ENCODE assay signal across 26 cellular contexts in the genomic region with DNA sequence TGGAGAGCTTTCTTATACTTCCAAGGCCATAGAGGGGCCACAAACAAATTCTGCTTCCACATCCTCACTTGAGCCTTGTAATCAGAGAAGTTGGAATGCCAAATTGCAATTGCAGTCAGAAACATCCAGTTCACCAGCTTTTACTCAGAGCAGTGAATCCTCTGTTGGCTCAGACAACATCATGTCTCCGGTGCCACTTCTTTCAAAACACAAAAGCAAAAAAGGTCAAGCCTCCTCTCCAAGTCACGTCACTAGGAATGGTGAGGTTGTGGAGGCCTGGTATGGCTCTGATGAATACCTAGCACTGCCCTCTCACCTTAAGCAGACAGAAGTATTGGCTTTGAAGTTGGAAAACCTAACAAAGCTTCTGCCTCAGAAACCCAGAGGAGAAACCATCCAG.
"Had no signal": no experiment of that assay in that cellular context is flagged by ENCODE, and none has a peak within 500 bp of the region (broad histone marks: within the 10 kb centered on the region; RNA-seq: fewer than 3 reads in every experiment).

No MANE protein-coding gene starts in this region.

- DNase-seq: activated B cell treated with CpG ODN at 0.5 μM for 24 hours; activated CD4-positive, alpha-beta T cell treated with anti-CD3 and anti-CD28 coated beads, Interleukin-2, amount 50 U/mL, for 1 hour; activated CD8-positive, alpha-beta T cell treated with anti-CD3 and anti-CD28 coated beads for 36 hours; activated gamma-delta T cell treated with Interleukin-2 at 50 U/mL for 16 hours; activated naive CD4-positive, alpha-beta T cell treated with anti-CD3 and anti-CD28 coated beads, Interleukin-2, amount 50 U/mL, for 16 hours; activated T-cell treated with anti-CD3 and anti-CD28 coated beads, Interleukin-2, amount 50 U/mL, for 4 hours; amniotic stem cell; central memory CD4-positive, alpha-beta T cell; dermis blood vessel endothelial cell; effector CD8-positive, alpha-beta T cell; esophagus squamous epithelium; foreskin melanocyte; naive B cell; ovary; retina; stimulated activated CD4-positive, alpha-beta T cell treated with anti-CD3 and anti-CD28 coated beads, Interleukin-1b, Interleukin-23, amount 100 ng/mL, for 48 hours; stimulated activated CD4-positive, alpha-beta T cell treated with anti-CD3 and anti-CD28 coated beads, Interleukin-4, amount 100 ng/mL, for 4 hours; stimulated activated CD8-positive, alpha-beta memory T cell treated with anti-CD3 and anti-CD28 coated beads, Interleukin-4, amount 100 ng/mL, for 48 hours; T-helper 1 cell had no signal

- H3K36me3 ChIP-seq: esophagus squamous epithelium, ovary, suprapubic skin, tibial nerve had no signal

- ATAC-seq: activated CD8-positive, alpha-beta T cell treated with anti-CD3 and anti-CD28 coated beads for 36 hours; activated T-cell treated with anti-CD3 and anti-CD28 coated beads, Interleukin-2, amount 50 U/mL, for 4 hours; activated T-helper 17 cell treated with anti-CD3 and anti-CD28 coated beads, Interleukin-2, amount 50 U/mL, for 72 hours; sciatic nerve; stimulated activated memory B cell treated with anti-CD40 and anti-IgM and Interleukin-4, amounts not matched to agents 10 μg/mL and 1 μg/mL and 100 μg/mL, for 72 hours had no signal

- H3K4me3 ChIP-seq: esophagus squamous epithelium, ovary, smooth muscle cell, suprapubic skin, tibial nerve had no signal

- H3K27ac ChIP-seq: epithelial cell of prostate, esophagus squamous epithelium, ovary, suprapubic skin, tibial nerve had no signal

- H3K4me1 ChIP-seq: esophagus squamous epithelium, suprapubic skin, tibial nerve had no signal

- H3K9me3 ChIP-seq: esophagus squamous epithelium, ovary, suprapubic skin, tibial nerve had no signal

- H3K27me3 ChIP-seq: esophagus squamous epithelium, ovary, suprapubic skin, tibial nerve had no signal
